ENCODE assay signal across 11 cellular contexts in genomic region chr15:73983773-73984172, GRCh38. TPM values are rescaled to one million over a fixed set of nuclear protein-coding genes. Genes with fewer than 3 reads are reported as not detected.
DNase-seq lines count a peak whose midpoint lies in the region; ATAC-seq, FAIRE-seq and TF ChIP-seq lines count a peak whose summit lies in the region.
"Had no signal": no experiment of that assay in that cellular context is flagged by ENCODE, and none has a peak within 500 bp of the region (broad histone marks: within the 10 kb centered on the region; RNA-seq: fewer than 3 reads in every experiment).

No MANE protein-coding gene starts in this region.

- H3K4me1 Mint-ChIP-seq in activated T-helper 17 cell treated with anti-CD3 and anti-CD28 coated beads, Interleukin-2, amount 50 U/mL, for 72 hours = peaks cover 17% of the 10 kb centered on the region
- peaks cover 80% of the 10 kb centered on the region for H3K4me1 Mint-ChIP-seq in stimulated activated memory B cell treated with anti-CD40 and anti-IgM and Interleukin-4, amounts not matched to agents 10 μg/mL and 1 μg/mL and 100 μg/mL, for 72 hours
- no peaks in the 10 kb centered on the region for H3K4me1 Mint-ChIP-seq in WTC11

- no peak overlapping the region for H3K4me3 ChIP-seq in KMS-11 (IDR thresholded peaks at IDR 0.05; ENCODE audit: insufficient read depth, low read depth, low read length)
- H3K4me3 ChIP-seq in kidney (ENCODE audit: low read length in 2 of 2) = no peak overlapping the region
- H3K4me3 ChIP-seq: ovary had no signal

- no peak overlapping the region for H2AFZ ChIP-seq in KMS-11 (ENCODE audit: low read depth)

- DNase-seq in kidney = peak; percentile 61
- DNase-seq in WTC11 (ENCODE audit: low spot score) = no peak
- DNase-seq in stimulated activated CD4-positive, alpha-beta T cell treated with anti-CD3 and anti-CD28 coated beads, Interleukin-2, amount 100 ng/mL, for 48 hours = no peak
- no peak for DNase-seq in stimulated activated naive CD8-positive, alpha-beta T cell treated with anti-CD3 and anti-CD28 coated beads, Interleukin-15, Interleukin-2, amounts not matched to agents 100 U/mL and 50 U/mL, for 24 hours
- DNase-seq: activated CD8-positive, alpha-beta memory T cell treated with anti-CD3 and anti-CD28 coated beads, Interleukin-2, amount 50 U/mL, for 48 hours; central memory CD4-positive, alpha-beta T cell; NCI-H2029 had no signal

- no peak overlapping the region for H3K4me3 Mint-ChIP-seq in activated T-helper 17 cell treated with anti-CD3 and anti-CD28 coated beads, Interleukin-2, amount 50 U/mL, for 72 hours
- H3K4me3 Mint-ChIP-seq in stimulated activated memory B cell treated with anti-CD40 and anti-IgM and Interleukin-4, amounts not matched to agents 10 μg/mL and 1 μg/mL and 100 μg/mL, for 72 hours = no peak overlapping the region
- no peak overlapping the region for H3K4me3 Mint-ChIP-seq in WTC11

- H3K4me2 ChIP-seq in KMS-11 = peak overlapping the region; percentile 88; the same call in 1 of the 2 replicates

- H3K79me2 ChIP-seq in KMS-11 (ENCODE audit: insufficient read depth, low read depth) = no peaks in the 10 kb centered on the region

- POLR2A ChIA-PET in WTC11 (lab: Charles Lee) = no interaction called here

- H4K20me1 ChIP-seq in KMS-11 (ENCODE audit: insufficient read depth) = no peaks in the 10 kb centered on the region

- no peaks in the 10 kb centered on the region for H3K9me3 Mint-ChIP-seq in activated T-helper 17 cell treated with anti-CD3 and anti-CD28 coated beads, Interleukin-2, amount 50 U/mL, for 72 hours
- H3K9me3 Mint-ChIP-seq in stimulated activated memory B cell treated with anti-CD40 and anti-IgM and Interleukin-4, amounts not matched to agents 10 μg/mL and 1 μg/mL and 100 μg/mL, for 72 hours = no peaks in the 10 kb centered on the region
- no peaks in the 10 kb centered on the region for H3K9me3 Mint-ChIP-seq in WTC11

- H3K27ac Mint-ChIP-seq in activated T-helper 17 cell treated with anti-CD3 and anti-CD28 coated beads, Interleukin-2, amount 50 U/mL, for 72 hours = peak overlapping the region; percentile 69
- H3K27ac Mint-ChIP-seq in stimulated activated memory B cell treated with anti-CD40 and anti-IgM and Interleukin-4, amounts not matched to agents 10 μg/mL and 1 μg/mL and 100 μg/mL, for 72 hours = peak overlapping the region; percentile 62
- no peak overlapping the region for H3K27ac Mint-ChIP-seq in WTC11

- no peak for FAIRE-seq in kidney (lab: Jason Lieb, UNC)

- H3K27ac ChIP-seq in KMS-11 (peak overlapping the region; percentile 83; the same call in 1 of the 2 replicates), kidney (ENCODE audit: low read depth in 2 of 2, low read length in 2 of 2) (peak overlapping the region; percentile 79 to 85)

- H3K9ac ChIP-seq in KMS-11 = no peak overlapping the region
- no peak overlapping the region for H3K9ac ChIP-seq in kidney (ENCODE audit: low read length in 2 of 2)

- TF ChIP-seq CTCF in KMS-11 (conservative IDR thresholded peaks at IDR 0.05; ENCODE audit: low read depth, low read length) = no peak
- no peak for TF ChIP-seq CTCF in kidney (IDR thresholded peaks at IDR 0.05; ENCODE audit: borderline replicate concordance, extremely low read depth, insufficient read depth)
- no peak for TF ChIP-seq CTCF in WTC11 (IDR thresholded peaks at IDR 0.05)

- H3K9me3 ChIP-seq in kidney (ENCODE audit: control insufficient read depth in 1 of 2, low read length in 2 of 2) = no peaks in the 10 kb centered on the region
- H3K9me3 ChIP-seq: ovary had no signal

- peaks cover 72% of the 10 kb centered on the region for H3K4me1 ChIP-seq in KMS-11 (ENCODE audit: low read depth, poor library complexity, severe bottlenecking)
- H3K4me1 ChIP-seq in kidney (ENCODE audit: control insufficient read depth in 1 of 2, insufficient read depth in 1 of 2, low read depth in 1 of 2, low read length in 2 of 2) = peaks cover 14 to 37% of the 10 kb centered on the region in 2 donors

- no peaks in the 10 kb centered on the region for H3K27me3 ChIP-seq in KMS-11 (ENCODE audit: insufficient read depth, low read depth)
- H3K27me3 ChIP-seq: ovary had no signal

- no peak for ATAC-seq in activated T-helper 17 cell treated with anti-CD3 and anti-CD28 coated beads, Interleukin-2, amount 50 U/mL, for 72 hours (replicated peaks)
- ATAC-seq in stimulated activated memory B cell treated with anti-CD40 and anti-IgM and Interleukin-4, amounts not matched to agents 10 μg/mL and 1 μg/mL and 100 μg/mL, for 72 hours = no peak
- ATAC-seq in WTC11 = no peak
- no peak for ATAC-seq in stimulated activated naive CD8-positive, alpha-beta T cell treated with anti-CD3 and anti-CD28 coated beads, Interleukin-15, Interleukin-2, amounts not matched to agents 100 U/mL and 50 U/mL, for 24 hours

- H3K27me3 Mint-ChIP-seq in activated T-helper 17 cell treated with anti-CD3 and anti-CD28 coated beads, Interleukin-2, amount 50 U/mL, for 72 hours = no peaks in the 10 kb centered on the region
- H3K27me3 Mint-ChIP-seq in stimulated activated memory B cell treated with anti-CD40 and anti-IgM and Interleukin-4, amounts not matched to agents 10 μg/mL and 1 μg/mL and 100 μg/mL, for 72 hours = no peaks in the 10 kb centered on the region
- H3K27me3 Mint-ChIP-seq in WTC11 (ENCODE audit: low read depth) = peaks cover 5% of the 10 kb centered on the region

- CTCF ChIA-PET in WTC11 (lab: Charles Lee) = interaction anchor here (0.9 to 3.4 kb wide), 5 partner anchors 9 to 64 kb away, joined by 3 to 19 read pairs (median 7); partner anchors contain the start of gene STOML1

- intact Hi-C loops in kidney (cut with DNase I) = loop anchor here (10.0 kb wide), 1 partner anchor 61 kb away; no protein-coding TSS in a partner anchor

- H3K36me3 ChIP-seq in KMS-11 (ENCODE audit: insufficient read depth) (no peaks in the 10 kb centered on the region), kidney (ENCODE audit: control insufficient read depth in 1 of 2, insufficient read depth in 2 of 2, low read length in 2 of 2) (no peaks in the 10 kb centered on the region)
- H3K36me3 ChIP-seq: ovary had no signal

- no peaks in the 10 kb centered on the region for H3K36me3 Mint-ChIP-seq in activated T-helper 17 cell treated with anti-CD3 and anti-CD28 coated beads, Interleukin-2, amount 50 U/mL, for 72 hours (ENCODE audit: low read depth)
- peaks cover 22% of the 10 kb centered on the region for H3K36me3 Mint-ChIP-seq in stimulated activated memory B cell treated with anti-CD40 and anti-IgM and Interleukin-4, amounts not matched to agents 10 μg/mL and 1 μg/mL and 100 μg/mL, for 72 hours
- H3K36me3 Mint-ChIP-seq in WTC11 = no peaks in the 10 kb centered on the region

TF ChIP-seq in WTC11, 78 proteins besides CTCF, POLR2A, EP300 and RAD21 (continues in another document):
- no peak for TF ChIP-seq E2F4 (CRISPR knock-in tag; IDR thresholded peaks at IDR 0.05; ENCODE audit: borderline replicate concordance, low read depth)
- TF ChIP-seq IRF2 (CRISPR knock-in tag; IDR thresholded peaks at IDR 0.05; ENCODE audit: borderline replicate concordance, low read depth) = no peak
- TF ChIP-seq JUN (CRISPR knock-in tag; IDR thresholded peaks at IDR 0.05) = no peak
- TF ChIP-seq E2F1 (CRISPR knock-in tag; IDR thresholded peaks at IDR 0.05) = no peak
- no peak for TF ChIP-seq PRRX2 (CRISPR knock-in tag; IDR thresholded peaks at IDR 0.05)
- no peak for TF ChIP-seq CREM (CRISPR knock-in tag; IDR thresholded peaks at IDR 0.05)

RNA-seq across cellular contexts. Expression of gene STOML1, which starts 8.3 kb away (rescaled TPM):
- 1 to 10 TPM; 4.8 to 7.3 TPM for total RNA-seq in activated T-helper 17 cell treated with anti-CD3 and anti-CD28 coated beads, Interleukin-2, amount 50 U/mL, for 72 hours
- total RNA-seq in kidney (22.2 TPM), WTC11 (2021) (5.0 to 5.5 TPM (median 5.4 TPM) in 3 replicates)
- polyA plus RNA-seq in kidney (ENCODE audit: insufficient read depth, low read depth, low replicate concordance) = 15.0 TPM

RNA-seq across cellular contexts. Expression of gene PML, which starts 10.7 kb away (rescaled TPM):
- 10 to 100 TPM; 67.4 to 74.1 TPM for total RNA-seq in activated T-helper 17 cell treated with anti-CD3 and anti-CD28 coated beads, Interleukin-2, amount 50 U/mL, for 72 hours
- total RNA-seq in kidney = 82.9 TPM
- polyA plus RNA-seq in kidney (ENCODE audit: insufficient read depth, low read depth, low replicate concordance) = 19.6 TPM
- total RNA-seq in WTC11 (2021) = 39.0 to 47.7 TPM (median 40.5 TPM) in 3 replicates

RNA-seq across cellular contexts. Expression of gene LOXL1, which starts 57.5 kb away (rescaled TPM):
- 1 to 10 TPM; 3.4 TPM for total RNA-seq in activated T-helper 17 cell treated with anti-CD3 and anti-CD28 coated beads, Interleukin-2, amount 50 U/mL, for 72 hours
- 33.2 TPM for total RNA-seq in kidney
- 35.1 TPM for polyA plus RNA-seq in kidney (ENCODE audit: insufficient read depth, low read depth, low replicate concordance)
- 10.6 to 14.4 TPM (median 12.3 TPM) in 3 replicates for total RNA-seq in WTC11 (2021)
